2 cellular contexts compared by ENCODE assay signal in genomic region chr2:220847587-220847986, GRCh38.
TF ChIP-seq lines count a peak whose summit lies in the region.

No MANE protein-coding gene starts in this region.

TF ChIP-seq in SK-N-SH treated with all-trans-retinoic acid at 6 μM for 48 hours, 23 proteins besides CTCF, POLR2A, EP300 and RAD21 (continued from another document):
- no peak for TF ChIP-seq PPARA (CRISPR knock-in tag; IDR thresholded peaks at IDR 0.05; ENCODE audit: borderline replicate concordance)
- no peak for TF ChIP-seq RARB (CRISPR knock-in tag; IDR thresholded peaks at IDR 0.05)
- TF ChIP-seq, protein P1, sequence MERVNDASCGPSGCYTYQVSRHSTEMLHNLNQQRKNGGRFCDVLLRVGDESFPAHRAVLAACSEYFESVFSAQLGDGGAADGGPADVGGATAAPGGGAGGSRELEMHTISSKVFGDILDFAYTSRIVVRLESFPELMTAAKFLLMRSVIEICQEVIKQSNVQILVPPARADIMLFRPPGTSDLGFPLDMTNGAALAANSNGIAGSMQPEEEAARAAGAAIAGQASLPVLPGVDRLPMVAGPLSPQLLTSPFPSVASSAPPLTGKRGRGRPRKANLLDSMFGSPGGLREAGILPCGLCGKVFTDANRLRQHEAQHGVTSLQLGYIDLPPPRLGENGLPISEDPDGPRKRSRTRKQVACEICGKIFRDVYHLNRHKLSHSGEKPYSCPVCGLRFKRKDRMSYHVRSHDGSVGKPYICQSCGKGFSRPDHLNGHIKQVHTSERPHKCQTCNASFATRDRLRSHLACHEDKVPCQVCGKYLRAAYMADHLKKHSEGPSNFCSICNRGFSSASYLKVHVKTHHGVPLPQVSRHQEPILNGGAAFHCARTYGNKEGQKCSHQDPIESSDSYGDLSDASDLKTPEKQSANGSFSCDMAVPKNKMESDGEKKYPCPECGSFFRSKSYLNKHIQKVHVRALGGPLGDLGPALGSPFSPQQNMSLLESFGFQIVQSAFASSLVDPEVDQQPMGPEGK (CRISPR knock-in tag; IDR thresholded peaks at IDR 0.05; ENCODE audit: borderline replicate concordance), result no peak
- TF ChIP-seq ESRRG (CRISPR knock-in tag; IDR thresholded peaks at IDR 0.05), result no peak
- no peak for TF ChIP-seq POU6F1 (CRISPR knock-in tag; IDR thresholded peaks at IDR 0.05; ENCODE audit: borderline replicate concordance, low read depth)
- TF ChIP-seq ARNTL (CRISPR knock-in tag; IDR thresholded peaks at IDR 0.05; ENCODE audit: borderline replicate concordance, low read depth), result no peak
- TF ChIP-seq ZNF565 (CRISPR knock-in tag; conservative IDR thresholded peaks at IDR 0.05; ENCODE audit: low read depth), result no peak
- TF ChIP-seq SNAI2 (CRISPR knock-in tag; IDR thresholded peaks at IDR 0.05), result no peak
- TF ChIP-seq ZFP3 (CRISPR knock-in tag; IDR thresholded peaks at IDR 0.05), result no peak

TF ChIP-seq in SK-N-SH, 30 proteins besides CTCF, POLR2A, EP300 and RAD21 (continued from another document):
- TF ChIP-seq GATA2 (CRISPR knock-in tag; IDR thresholded peaks at IDR 0.05), result no peak
- TF ChIP-seq, protein P2, sequence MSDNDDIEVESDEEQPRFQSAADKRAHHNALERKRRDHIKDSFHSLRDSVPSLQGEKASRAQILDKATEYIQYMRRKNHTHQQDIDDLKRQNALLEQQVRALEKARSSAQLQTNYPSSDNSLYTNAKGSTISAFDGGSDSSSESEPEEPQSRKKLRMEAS (IDR thresholded peaks at IDR 0.05; ENCODE audit: low read depth), result no peak
- TF ChIP-seq MXI1 (IDR thresholded peaks at IDR 0.05; ENCODE audit: low read depth, low read length), result no peak
